In the genomic region with DNA sequence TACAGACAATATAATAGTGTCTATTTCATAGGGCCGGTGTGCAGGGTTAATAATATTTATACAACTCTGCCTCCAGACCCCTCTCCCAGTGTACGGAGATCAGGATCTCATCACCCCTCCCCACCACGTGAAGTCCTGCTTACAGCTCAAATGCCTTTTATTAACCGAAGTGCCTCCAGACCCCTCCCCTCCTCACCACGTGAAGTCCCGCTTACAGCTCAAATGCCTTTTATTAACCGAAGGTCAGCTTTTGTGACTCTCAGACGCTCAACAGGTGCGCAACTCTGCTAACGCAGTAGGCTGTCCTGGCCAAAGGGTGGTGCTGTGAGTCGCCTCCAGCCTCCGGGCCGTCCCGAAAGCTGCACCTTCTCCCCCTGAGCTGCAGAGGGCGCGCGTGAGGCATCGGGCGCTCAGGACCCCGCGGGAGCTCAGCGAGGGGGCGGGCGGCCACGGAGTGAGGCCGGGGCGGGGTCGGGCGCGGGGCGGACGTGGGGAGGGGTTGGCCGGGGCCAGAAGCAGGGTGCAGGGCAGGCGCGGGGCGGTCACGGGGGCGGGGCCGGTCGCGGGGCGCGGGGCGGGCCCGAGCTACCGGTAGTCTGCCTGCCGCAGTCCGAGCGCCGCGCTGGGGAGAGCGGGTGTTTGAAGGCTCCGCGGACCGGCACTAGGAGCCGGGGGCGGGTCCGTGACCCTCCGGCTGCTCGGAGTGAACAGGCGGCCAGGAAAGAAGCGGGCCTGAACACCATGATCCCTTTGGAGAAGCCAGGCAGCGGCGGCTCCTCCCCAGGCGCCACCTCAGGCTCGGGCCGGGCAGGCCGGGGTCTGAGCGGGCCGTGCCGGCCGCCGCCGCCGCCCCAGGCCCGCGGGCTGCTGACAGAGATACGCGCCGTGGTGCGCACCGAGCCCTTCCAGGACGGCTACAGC, we compare ENCODE assay signal across 1 cellular context.
TF ChIP-seq lines count a peak whose summit lies in the region.

A gene (plus strand): TSS at position 606 of the 921 bp plus-strand sequence. CDS start 136 bp downstream, at position 742.

TF ChIP-seq in H1, 55 proteins besides CTCF, POLR2A, EP300 and RAD21:
- TF ChIP-seq RFX5 (IDR thresholded peaks at IDR 0.05; ENCODE audit: borderline replicate concordance, low read depth, low read length) (no peak), TBP (IDR thresholded peaks at IDR 0.05; ENCODE audit: low read depth, low read length) (peak; percentile 86; the same call in 1 of the 2 replicates), TAF1 (IDR thresholded peaks at IDR 0.05; ENCODE audit: low read depth, low read length) (peak; percentile 97), JUN (IDR thresholded peaks at IDR 0.05; ENCODE audit: low read depth, low read length) (no peak), RBBP5 (IDR thresholded peaks at IDR 0.05; ENCODE audit: borderline replicate concordance, low read depth, low read length) (no peak), FOSL1 (IDR thresholded peaks at IDR 0.05; ENCODE audit: insufficient read depth, low read depth, low read length) (0 out of 2 replicates have a peak, but pooled peaks have one; percentile 24), EZH2 (IDR thresholded peaks at IDR 0.05; ENCODE audit: low read depth, low read length, severe bottlenecking) (no peak), TCF12 (IDR thresholded peaks at IDR 0.05; ENCODE audit: low read depth, low read length) (peak; percentile 87; the same call in 1 of the 2 replicates), NANOG (IDR thresholded peaks at IDR 0.05; ENCODE audit: insufficient read depth, low read depth, low read length, poor library complexity, severe bottlenecking) (peak; percentile 25), POLR2AphosphoS5 (IDR thresholded peaks at IDR 0.05; ENCODE audit: low read depth, low read length) (peak; percentile 76), JUND (IDR thresholded peaks at IDR 0.05; ENCODE audit: low read length) (peak; percentile 46; the same call in 1 of the 2 replicates), RNF2 (IDR thresholded peaks at IDR 0.05; ENCODE audit: borderline replicate concordance, low read depth, low read length, missing control alignments, poor library complexity, severe bottlenecking) (no peak), CTBP2 (IDR thresholded peaks at IDR 0.05; ENCODE audit: borderline replicate concordance, insufficient read depth, insufficient read length, low read length) (no peak), RXRA (IDR thresholded peaks at IDR 0.05; ENCODE audit: insufficient read depth, low read depth, low read length) (no peak), SP1 (IDR thresholded peaks at IDR 0.05; ENCODE audit: low read depth, low read length) (peak; percentile 88), CBX5 (IDR thresholded peaks at IDR 0.05; ENCODE audit: low read depth, low read length) (no peak), NRF1 (IDR thresholded peaks at IDR 0.05; ENCODE audit: low read depth, low read length) (0 out of 2 replicates have a peak, but pooled peaks have one; percentile 27), SRF (IDR thresholded peaks at IDR 0.05; ENCODE audit: low read depth, low read length) (0 out of 2 replicates have a peak, but pooled peaks have one; percentile 4), CEBPB (IDR thresholded peaks at IDR 0.05; ENCODE audit: low read depth, low read length) (no peak), POU5F1 (IDR thresholded peaks at IDR 0.05; ENCODE audit: low read depth, low read length) (no peak), GTF2F1 (IDR thresholded peaks at IDR 0.05; ENCODE audit: borderline replicate concordance, low read depth, low read length) (0 out of 2 replicates have a peak, but pooled peaks have one; percentile 1), SIN3A (conservative IDR thresholded peaks at IDR 0.05 in 1 of 2, IDR thresholded peaks at IDR 0.05 in 1 of 2; ENCODE audit: low read depth in 1 of 2, low read length in 2 of 2) (peak in 1 of 2 experiments; percentile 18; a peak in 1 of 4 replicates), BRCA1 (IDR thresholded peaks at IDR 0.05; ENCODE audit: low read depth, low read length) (no peak), YY1 (IDR thresholded peaks at IDR 0.05; ENCODE audit: low read depth, low read length) (0 out of 2 replicates have a peak, but pooled peaks have one; percentile 7), CHD2 (IDR thresholded peaks at IDR 0.05; ENCODE audit: low read length) (peak; percentile 50; the same call in 1 of the 2 replicates), SIX5 (IDR thresholded peaks at IDR 0.05; ENCODE audit: low read depth, low read length) (no peak), CBX8 (IDR thresholded peaks at IDR 0.05; ENCODE audit: borderline replicate concordance, low read depth, low read length) (no peak), SP4 (IDR thresholded peaks at IDR 0.05; ENCODE audit: low read length) (peak; percentile 95), BCL11A (IDR thresholded peaks at IDR 0.05; ENCODE audit: low read depth in 2 of 2, low read length in 2 of 2) (no peak), EGR1 (IDR thresholded peaks at IDR 0.05; ENCODE audit: borderline replicate concordance, low read depth, low read length) (0 out of 2 replicates have a peak, but pooled peaks have one; percentile 37), PHF8 (conservative IDR thresholded peaks at IDR 0.05; ENCODE audit: low read depth, low read length) (peak; percentile 67), TAF7 (optimal IDR thresholded peaks at IDR 0.05; ENCODE audit: borderline replicate concordance, low read depth, low read length) (peak; percentile 88)
- TF ChIP-seq, protein P1, sequence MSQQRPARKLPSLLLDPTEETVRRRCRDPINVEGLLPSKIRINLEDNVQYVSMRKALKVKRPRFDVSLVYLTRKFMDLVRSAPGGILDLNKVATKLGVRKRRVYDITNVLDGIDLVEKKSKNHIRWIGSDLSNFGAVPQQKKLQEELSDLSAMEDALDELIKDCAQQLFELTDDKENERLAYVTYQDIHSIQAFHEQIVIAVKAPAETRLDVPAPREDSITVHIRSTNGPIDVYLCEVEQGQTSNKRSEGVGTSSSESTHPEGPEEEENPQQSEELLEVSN (IDR thresholded peaks at IDR 0.05), result peak; percentile 14; the same call in 1 of the 2 replicates
- TF ChIP-seq, protein P2, sequence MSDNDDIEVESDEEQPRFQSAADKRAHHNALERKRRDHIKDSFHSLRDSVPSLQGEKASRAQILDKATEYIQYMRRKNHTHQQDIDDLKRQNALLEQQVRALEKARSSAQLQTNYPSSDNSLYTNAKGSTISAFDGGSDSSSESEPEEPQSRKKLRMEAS (IDR thresholded peaks at IDR 0.05), result peak; percentile 59; the same call in 1 of the 2 replicates
